ENCODE assay signal across 8 cellular contexts in genomic region chr19:17938092-17938845, GRCh38. TPM values are rescaled to one million over a fixed set of nuclear protein-coding genes. Genes with fewer than 3 reads are reported as not detected.
DNase-seq lines count a peak whose midpoint lies in the region; ATAC-seq lines count a peak whose summit lies in the region.

No MANE protein-coding gene starts in this region.

- H3K4me1 Mint-ChIP-seq in activated CD4-positive, alpha-beta memory T cell treated with anti-CD3 and anti-CD28 coated beads for 36 hours (ENCODE audit: low read depth) = peaks cover 13% of the 10 kb centered on the region
- H3K4me1 Mint-ChIP-seq in memory B cell = peaks cover 6% of the 10 kb centered on the region

- POLR2A ChIA-PET in activated CD4-positive, alpha-beta memory T cell treated with anti-CD3 and anti-CD28 coated beads for 36 hours (lab: Charles Lee) = interaction anchor here (0.5 to 1.5 kb wide), 5 partner anchors 10 to 79 kb away, joined by 3 to 8 read pairs (median 3); partner anchors contain the start of gene RPL18A

- no peak overlapping the region for H3K4me3 Mint-ChIP-seq in activated CD4-positive, alpha-beta memory T cell treated with anti-CD3 and anti-CD28 coated beads for 36 hours
- no peak overlapping the region for H3K4me3 Mint-ChIP-seq in memory B cell

- no peak overlapping the region for H3K27ac Mint-ChIP-seq in activated CD4-positive, alpha-beta memory T cell treated with anti-CD3 and anti-CD28 coated beads for 36 hours
- no peak overlapping the region for H3K27ac Mint-ChIP-seq in memory B cell

- DNase-seq in COR-L47 (lab: John Stamatoyannopoulos, UW) = peak; percentile 48
- peak; percentile 87 for DNase-seq in HCEC 1CT
- peak; percentile 44 for DNase-seq in NCI-H748 treated with DMSO at 0.1 percent for 48 hours (lab: John Stamatoyannopoulos, UW)
- DNase-seq in activated CD4-positive, alpha-beta memory T cell treated with anti-CD3 and anti-CD28 coated beads for 36 hours = peak; percentile 91
- DNase-seq in ecto neural progenitor cell (ENCODE audit: low spot score) = peak; percentile 83
- peak; percentile 84 for DNase-seq in memory B cell (ENCODE audit: low spot score in 2 of 2)
- DNase-seq in stimulated activated CD8-positive, alpha-beta memory T cell treated with anti-CD3 and anti-CD28 coated beads, Interleukin-15, amount 100 ng/mL, for 4 hours (ENCODE audit: low read depth in 2 of 2) = peak; percentile 55 to 63

- H3K27me3 Mint-ChIP-seq in activated CD4-positive, alpha-beta memory T cell treated with anti-CD3 and anti-CD28 coated beads for 36 hours = no peaks in the 10 kb centered on the region
- no peaks in the 10 kb centered on the region for H3K27me3 Mint-ChIP-seq in memory B cell

- no peaks in the 10 kb centered on the region for H3K9me3 Mint-ChIP-seq in activated CD4-positive, alpha-beta memory T cell treated with anti-CD3 and anti-CD28 coated beads for 36 hours
- no peaks in the 10 kb centered on the region for H3K9me3 Mint-ChIP-seq in memory B cell

- CTCF ChIA-PET in activated CD4-positive, alpha-beta memory T cell treated with anti-CD3 and anti-CD28 coated beads for 36 hours (lab: Charles Lee) = interaction anchor here (0.6 to 9.9 kb wide), 31 partner anchors 9 to 442 kb away, joined by 3 to 289 read pairs (median 4); partner anchors contain the start of genes ARRDC2, RPL18A and SLC5A5

- peak; percentile 98 for ATAC-seq in memory B cell (ENCODE audit: low read depth)
- no peak for ATAC-seq in HG02970 (IDR thresholded peaks at IDR 0.05; ENCODE audit: low FRiP score, unreplicated experiment)

- H3K36me3 Mint-ChIP-seq in activated CD4-positive, alpha-beta memory T cell treated with anti-CD3 and anti-CD28 coated beads for 36 hours = peaks cover 8% of the 10 kb centered on the region
- H3K36me3 Mint-ChIP-seq in memory B cell = peaks cover 10% of the 10 kb centered on the region

- intact Hi-C loops in activated CD4-positive, alpha-beta memory T cell treated with anti-CD3 and anti-CD28 coated beads for 36 hours (cut with micrococcal nuclease) = loop anchor here (1.0 kb wide), 1 partner anchor 59 kb away; no protein-coding TSS in a partner anchor

RNA-seq across cellular contexts. Expression of gene CCDC124, which starts 5.5 kb away (rescaled TPM):
- total RNA-seq in activated CD4-positive, alpha-beta memory T cell treated with anti-CD3 and anti-CD28 coated beads for 36 hours = 100 to 1,000 TPM; 101 to 105 TPM

RNA-seq across cellular contexts. Expression of gene KCNN1, which starts 28.6 kb away (rescaled TPM):
- total RNA-seq in activated CD4-positive, alpha-beta memory T cell treated with anti-CD3 and anti-CD28 coated beads for 36 hours = under 1 TPM in 1 of 2 experiments, not detected in 1; 0.24 TPM
